ENCODE assay signal across 16 cellular contexts in the genomic region with DNA sequence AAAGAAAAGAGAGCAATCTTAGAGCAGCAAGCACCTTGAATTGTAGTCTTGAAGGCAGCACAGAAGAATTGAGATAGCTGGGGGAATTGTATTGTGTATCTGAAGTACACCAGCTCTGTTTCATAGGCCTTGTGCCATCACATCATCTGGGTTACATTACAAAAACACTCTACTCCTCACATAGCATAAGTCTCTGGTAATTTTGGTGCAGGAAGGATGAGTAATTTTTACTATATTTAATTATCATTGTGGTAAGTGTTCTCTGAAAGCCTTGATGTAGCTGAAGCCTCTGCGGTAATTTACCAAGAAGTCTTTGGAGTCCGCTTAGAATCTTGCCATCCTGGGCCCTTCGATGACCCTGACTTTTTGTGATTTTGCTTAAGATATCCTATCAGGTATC.
DNase-seq lines count a peak whose midpoint lies in the region; ATAC-seq and TF ChIP-seq lines count a peak whose summit lies in the region.
"Had no signal": no experiment of that assay in that cellular context is flagged by ENCODE, and none has a peak within 500 bp of the region (broad histone marks: within the 10 kb centered on the region; RNA-seq: fewer than 3 reads in every experiment).

No MANE protein-coding gene starts in this region.

- H3K27me3 ChIP-seq in MM.1S (replicated peaks; ENCODE audit: insufficient read depth, low read length) (no peaks in the 10 kb centered on the region), breast epithelium (no peaks in the 10 kb centered on the region)

- H3K4me3 ChIP-seq in AG10803 (ENCODE audit: low read length), result no peak overlapping the region
- no peak overlapping the region for H3K4me3 ChIP-seq in fibroblast of mammary gland (ENCODE audit: control insufficient read depth, low read depth, low read length)
- H3K4me3 ChIP-seq in MM.1S (ENCODE audit: low read length), result no peak overlapping the region
- H3K4me3 ChIP-seq in breast epithelium, result no peak overlapping the region

- peak; percentile 66 for ATAC-seq in activated CD4-positive, alpha-beta T cell treated with anti-CD3 and anti-CD28 coated beads for 36 hours
- ATAC-seq in activated CD8-positive, alpha-beta T cell treated with anti-CD3 and anti-CD28 coated beads for 36 hours, result peak; percentile 87
- ATAC-seq: PC-3 had no signal

- H4K20me1 ChIP-seq in MM.1S (ENCODE audit: insufficient read depth, low read length), result no peaks in the 10 kb centered on the region

- POLR2A ChIA-PET in activated CD4-positive, alpha-beta T cell treated with anti-CD3 and anti-CD28 coated beads for 36 hours (lab: Charles Lee), result no interaction called here
- POLR2A ChIA-PET in activated CD4-positive, alpha-beta T cell treated with anti-CD3 and anti-CD28 coated beads, Interleukin-2, amount 10 ng/mL, durations not matched to agents 7 days and 5 days (lab: Charles Lee), result no interaction called here
- POLR2A ChIA-PET in activated CD8-positive, alpha-beta T cell treated with anti-CD3 and anti-CD28 coated beads for 36 hours (lab: Charles Lee), result no interaction called here

- H3K4me1 Mint-ChIP-seq in activated CD4-positive, alpha-beta T cell treated with anti-CD3 and anti-CD28 coated beads for 36 hours, result peaks cover 47% of the 10 kb centered on the region
- H3K4me1 Mint-ChIP-seq in activated CD4-positive, alpha-beta T cell treated with anti-CD3 and anti-CD28 coated beads, Interleukin-2, amount 10 ng/mL, durations not matched to agents 7 days and 5 days, result peaks cover 32% of the 10 kb centered on the region
- H3K4me1 Mint-ChIP-seq in activated CD8-positive, alpha-beta T cell treated with anti-CD3 and anti-CD28 coated beads for 36 hours (ENCODE audit: low read depth), result peaks cover 59% of the 10 kb centered on the region
- H3K4me1 Mint-ChIP-seq in activated CD4-positive, alpha-beta T cell treated with anti-CD3 and anti-CD28 coated beads, Interleukin-2, amount 10 ng/mL, durations not matched to agents 24 days and 14 days, result peaks cover 22% of the 10 kb centered on the region

- no peaks in the 10 kb centered on the region for H3K27me3 Mint-ChIP-seq in activated CD4-positive, alpha-beta T cell treated with anti-CD3 and anti-CD28 coated beads for 36 hours
- H3K27me3 Mint-ChIP-seq in activated CD4-positive, alpha-beta T cell treated with anti-CD3 and anti-CD28 coated beads, Interleukin-2, amount 10 ng/mL, durations not matched to agents 7 days and 5 days, result no peaks in the 10 kb centered on the region
- no peaks in the 10 kb centered on the region for H3K27me3 Mint-ChIP-seq in activated CD8-positive, alpha-beta T cell treated with anti-CD3 and anti-CD28 coated beads for 36 hours
- no peaks in the 10 kb centered on the region for H3K27me3 Mint-ChIP-seq in activated CD4-positive, alpha-beta T cell treated with anti-CD3 and anti-CD28 coated beads, Interleukin-2, amount 10 ng/mL, durations not matched to agents 24 days and 14 days

- H3K79me2 ChIP-seq in MM.1S (ENCODE audit: low read length), result no peaks in the 10 kb centered on the region

- H3K9me2 ChIP-seq in MM.1S (replicated peaks; ENCODE audit: insufficient read depth, low read length), result no peaks in the 10 kb centered on the region

- no peak overlapping the region for H2AFZ ChIP-seq in MM.1S (ENCODE audit: low read length)

- H3K36me3 Mint-ChIP-seq in activated CD4-positive, alpha-beta T cell treated with anti-CD3 and anti-CD28 coated beads for 36 hours (ENCODE audit: low read depth), result peaks cover 4% of the 10 kb centered on the region
- H3K36me3 Mint-ChIP-seq in activated CD4-positive, alpha-beta T cell treated with anti-CD3 and anti-CD28 coated beads, Interleukin-2, amount 10 ng/mL, durations not matched to agents 7 days and 5 days (ENCODE audit: low read depth), result peaks cover 33% of the 10 kb centered on the region
- H3K36me3 Mint-ChIP-seq in activated CD8-positive, alpha-beta T cell treated with anti-CD3 and anti-CD28 coated beads for 36 hours (ENCODE audit: low read depth), result peaks cover 8% of the 10 kb centered on the region
- peaks cover 5% of the 10 kb centered on the region for H3K36me3 Mint-ChIP-seq in activated CD4-positive, alpha-beta T cell treated with anti-CD3 and anti-CD28 coated beads, Interleukin-2, amount 10 ng/mL, durations not matched to agents 24 days and 14 days (ENCODE audit: low read depth)

- H3K36me3 ChIP-seq in MM.1S (replicated peaks; ENCODE audit: insufficient read depth, low read length) (no peaks in the 10 kb centered on the region), breast epithelium (no peaks in the 10 kb centered on the region)

- intact Hi-C loops in activated CD4-positive, alpha-beta T cell treated with anti-CD3 and anti-CD28 coated beads for 36 hours (cut with DNase I, micrococcal nuclease), result no loop called here
- intact Hi-C loops in activated CD8-positive, alpha-beta T cell treated with anti-CD3 and anti-CD28 coated beads for 36 hours (cut with micrococcal nuclease), result no loop called here
- intact Hi-C loops in breast epithelium (cut with DNase I; ENCODE audit: low total_unique reads), result no loop called here
- intact Hi-C loops in activated CD4-positive, alpha-beta T cell treated with anti-CD3 and anti-CD28 coated beads, Interleukin-2, amount 10 ng/mL, durations not matched to agents 24 days and 14 days (cut with micrococcal nuclease), result no loop called here

- H3F3A ChIP-seq in MM.1S (ENCODE audit: insufficient read depth, low read length), result no peaks in the 10 kb centered on the region

- no peak overlapping the region for H3K4me3 Mint-ChIP-seq in activated CD4-positive, alpha-beta T cell treated with anti-CD3 and anti-CD28 coated beads for 36 hours
- H3K4me3 Mint-ChIP-seq in activated CD4-positive, alpha-beta T cell treated with anti-CD3 and anti-CD28 coated beads, Interleukin-2, amount 10 ng/mL, durations not matched to agents 7 days and 5 days, result no peak overlapping the region
- H3K4me3 Mint-ChIP-seq in activated CD8-positive, alpha-beta T cell treated with anti-CD3 and anti-CD28 coated beads for 36 hours, result no peak overlapping the region
- H3K4me3 Mint-ChIP-seq in activated CD4-positive, alpha-beta T cell treated with anti-CD3 and anti-CD28 coated beads, Interleukin-2, amount 10 ng/mL, durations not matched to agents 24 days and 14 days, result no peak overlapping the region

- CTCF ChIA-PET in activated CD4-positive, alpha-beta T cell treated with anti-CD3 and anti-CD28 coated beads for 36 hours (lab: Charles Lee), result interaction anchor here (0.6 kb wide), 1 partner anchor 23 kb away, joined by 3 read pairs; no protein-coding TSS in a partner anchor
- CTCF ChIA-PET in activated CD4-positive, alpha-beta T cell treated with anti-CD3 and anti-CD28 coated beads, Interleukin-2, amount 10 ng/mL, durations not matched to agents 7 days and 5 days (lab: Charles Lee), result no interaction called here
- CTCF ChIA-PET in activated CD8-positive, alpha-beta T cell treated with anti-CD3 and anti-CD28 coated beads for 36 hours (lab: Charles Lee), result no interaction called here

- H3K27ac ChIP-seq in MM.1S (ENCODE audit: low read length), result no peak overlapping the region
- H3K27ac ChIP-seq in breast epithelium, result no peak overlapping the region

- H3K9me3 Mint-ChIP-seq in activated CD4-positive, alpha-beta T cell treated with anti-CD3 and anti-CD28 coated beads for 36 hours (ENCODE audit: low read depth), result no peaks in the 10 kb centered on the region
- no peaks in the 10 kb centered on the region for H3K9me3 Mint-ChIP-seq in activated CD4-positive, alpha-beta T cell treated with anti-CD3 and anti-CD28 coated beads, Interleukin-2, amount 10 ng/mL, durations not matched to agents 7 days and 5 days
- H3K9me3 Mint-ChIP-seq in activated CD8-positive, alpha-beta T cell treated with anti-CD3 and anti-CD28 coated beads for 36 hours, result no peaks in the 10 kb centered on the region
- H3K9me3 Mint-ChIP-seq in activated CD4-positive, alpha-beta T cell treated with anti-CD3 and anti-CD28 coated beads, Interleukin-2, amount 10 ng/mL, durations not matched to agents 24 days and 14 days, result no peaks in the 10 kb centered on the region

- TF ChIP-seq CTCF in AG10803 (conservative IDR thresholded peaks at IDR 0.05; ENCODE audit: low read length) (no peak), fibroblast of mammary gland (conservative IDR thresholded peaks at IDR 0.05; ENCODE audit: control insufficient read depth, insufficient read depth, low read depth, low read length) (no peak), MM.1S (IDR thresholded peaks at IDR 0.05; ENCODE audit: low read length) (no peak), breast epithelium (IDR thresholded peaks at IDR 0.05) (no peak)
- TF ChIP-seq CTCF in activated CD8-positive, alpha-beta T cell treated with anti-CD3 and anti-CD28 coated beads for 36 hours (IDR thresholded peaks at IDR 0.05), result no peak

- no peak overlapping the region for H3K4me2 ChIP-seq in MM.1S (ENCODE audit: low read depth, low read length)

- H3K9me3 ChIP-seq in MM.1S (replicated peaks; ENCODE audit: insufficient read depth, low read length) (no peaks in the 10 kb centered on the region), breast epithelium (no peaks in the 10 kb centered on the region)

- H3K4me1 ChIP-seq in MM.1S (ENCODE audit: low read length), result no peaks in the 10 kb centered on the region
- no peaks in the 10 kb centered on the region for H3K4me1 ChIP-seq in breast epithelium

- DNase-seq in activated CD4-positive, alpha-beta T cell treated with anti-CD3 and anti-CD28 coated beads for 36 hours, result no peak
- DNase-seq in activated CD4-positive, alpha-beta T cell treated with anti-CD3 and anti-CD28 coated beads, Interleukin-2, amount 10 ng/mL, durations not matched to agents 7 days and 5 days, result no peak
- DNase-seq in AG10803 (ENCODE audit: low read depth) (peak; percentile 43), fibroblast of mammary gland (ENCODE audit: low read depth) (peak; percentile 37), MM.1S (no peak), breast epithelium (ENCODE audit: low spot score in 2 of 2) (no peak)
- peak; percentile 55 for DNase-seq in activated CD8-positive, alpha-beta T cell treated with anti-CD3 and anti-CD28 coated beads for 36 hours
- DNase-seq in activated CD4-positive, alpha-beta T cell treated with anti-CD3 and anti-CD28 coated beads, Interleukin-2, amount 10 ng/mL, durations not matched to agents 24 days and 14 days, result no peak
- DNase-seq: AML-193, DMS79 treated with DMSO at 0.1 percent for 48 hours, GF-D8, KG1, NCI-H1092 treated with DMSO at 0.1 percent for 48 hours, NCI-H1694 treated with DMSO at 0.1 percent for 48 hours, NCI-H345, PC-3 had no signal

- no peak for TF ChIP-seq POLR2A in breast epithelium (IDR thresholded peaks at IDR 0.05)

- H3K9ac ChIP-seq in MM.1S (ENCODE audit: low read length), result no peak overlapping the region

- no peak overlapping the region for H3K27ac Mint-ChIP-seq in activated CD4-positive, alpha-beta T cell treated with anti-CD3 and anti-CD28 coated beads for 36 hours
- H3K27ac Mint-ChIP-seq in activated CD4-positive, alpha-beta T cell treated with anti-CD3 and anti-CD28 coated beads, Interleukin-2, amount 10 ng/mL, durations not matched to agents 7 days and 5 days, result no peak overlapping the region
- H3K27ac Mint-ChIP-seq in activated CD8-positive, alpha-beta T cell treated with anti-CD3 and anti-CD28 coated beads for 36 hours, result peak overlapping the region; percentile 64
- no peak overlapping the region for H3K27ac Mint-ChIP-seq in activated CD4-positive, alpha-beta T cell treated with anti-CD3 and anti-CD28 coated beads, Interleukin-2, amount 10 ng/mL, durations not matched to agents 24 days and 14 days

Comparison
In these comparisons a context has a peak if more than half of its experiments do, and no peak if none do; other contexts are left out.
1. DNase-seq: peak in AG10803 (single experiment), activated CD8-positive, alpha-beta T cell treated with anti-CD3 and anti-CD28 coated beads for 36 hours (single experiment) and fibroblast of mammary gland (single experiment); none in activated CD4-positive, alpha-beta T cell treated with anti-CD3 and anti-CD28 coated beads for 36 hours (single experiment), activated CD4-positive, alpha-beta T cell treated with anti-CD3 and anti-CD28 coated beads, Interleukin-2, amount 10 ng/mL, durations not matched to agents 7 days and 5 days (single experiment), MM.1S (single experiment), breast epithelium (0 of 2) and activated CD4-positive, alpha-beta T cell treated with anti-CD3 and anti-CD28 coated beads, Interleukin-2, amount 10 ng/mL, durations not matched to agents 24 days and 14 days (single experiment).